ENCODE assay signal across 8 cellular contexts in the genomic region with DNA sequence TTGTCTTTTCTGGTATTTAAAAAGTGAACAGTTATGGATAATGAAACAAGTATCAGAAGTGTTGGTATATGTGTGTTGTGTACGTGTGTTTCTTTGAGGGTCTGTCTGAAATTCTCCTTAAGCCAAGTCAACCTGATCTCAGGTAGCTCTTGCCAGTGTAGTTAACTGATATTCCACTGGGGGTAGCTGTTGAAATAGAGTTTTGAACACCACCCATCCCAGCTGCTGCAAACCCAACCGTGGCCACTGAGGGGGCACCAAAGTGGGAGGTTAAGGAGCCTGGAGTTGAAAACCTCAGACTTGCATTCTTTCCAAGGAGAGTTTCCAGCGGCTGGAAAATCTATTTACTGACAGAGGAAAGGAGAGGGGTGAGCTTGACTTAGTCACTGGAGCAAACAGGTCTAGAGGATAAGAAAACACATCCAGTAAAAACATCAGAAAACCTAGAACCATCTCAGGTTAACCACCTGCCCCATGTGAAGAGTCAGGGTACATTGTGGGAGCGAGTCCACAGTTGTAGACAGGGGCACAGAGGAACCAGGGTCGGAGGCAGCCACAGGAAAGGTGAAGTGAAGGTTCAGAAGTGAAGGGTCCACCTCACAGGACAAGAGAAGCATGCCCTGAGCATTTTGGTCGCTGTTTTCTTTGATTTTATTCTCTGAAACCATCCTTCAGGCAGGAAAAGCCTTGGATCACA. TPM values are rescaled to one million over a fixed set of nuclear protein-coding genes. Genes with fewer than 3 reads are reported as not detected.
DNase-seq lines count a peak whose midpoint lies in the region; ATAC-seq lines count a peak whose summit lies in the region.

No MANE protein-coding gene starts in this region.

- DNase-seq in EH (ENCODE audit: low read depth): peak; percentile 26
- peak; percentile 77 for DNase-seq in NCI-H69 (lab: John Stamatoyannopoulos, UW)
- DNase-seq in activated naive CD4-positive, alpha-beta T cell treated with anti-CD3 and anti-CD28 coated beads, Interleukin-2, amount 50 U/mL, for 72 hours (ENCODE audit: low spot score in 2 of 2): peak in 1 of 2 donors; percentile 28
- peak; percentile 66 for DNase-seq in kidney tubule cell (ENCODE audit: low spot score)
- no peak for DNase-seq in NCI-H2029 (lab: John Stamatoyannopoulos, UW)
- no peak for DNase-seq in Ammon's horn (ENCODE audit: low spot score)

- H3K36me3 Mint-ChIP-seq in activated naive CD4-positive, alpha-beta T cell treated with anti-CD3 and anti-CD28 coated beads, Interleukin-2, amount 50 U/mL, for 72 hours: no peaks in the 10 kb centered on the region

- ATAC-seq in GM19395 (IDR thresholded peaks at IDR 0.05; ENCODE audit: unreplicated experiment): peak; percentile 97
- peak; percentile 96 for ATAC-seq in HG03439 (IDR thresholded peaks at IDR 0.05; ENCODE audit: unreplicated experiment)
- peak; percentile 61 to 88 for ATAC-seq in activated naive CD4-positive, alpha-beta T cell treated with anti-CD3 and anti-CD28 coated beads, Interleukin-2, amount 50 U/mL, for 72 hours

- H3K27ac Mint-ChIP-seq in activated naive CD4-positive, alpha-beta T cell treated with anti-CD3 and anti-CD28 coated beads, Interleukin-2, amount 50 U/mL, for 72 hours: peak overlapping the region in 1 of 2 donors; percentile 63

- H3K9me3 Mint-ChIP-seq in activated naive CD4-positive, alpha-beta T cell treated with anti-CD3 and anti-CD28 coated beads, Interleukin-2, amount 50 U/mL, for 72 hours: no peaks in the 10 kb centered on the region

RNA-seq across cellular contexts. Expression of a gene that starts 8.8 kb away (rescaled TPM):
- total RNA-seq in activated naive CD4-positive, alpha-beta T cell treated with anti-CD3 and anti-CD28 coated beads, Interleukin-2, amount 50 U/mL, for 72 hours: 10 to 100 TPM; 34.8 to 36.4 TPM

Comparison
In these comparisons a context has a peak if more than half of its experiments do, and no peak if none do; other contexts are left out.
1. DNase-seq: peak in EH (single experiment), NCI-H69 (single experiment) and kidney tubule cell (single experiment); none in NCI-H2029 (single experiment) and Ammon's horn (single experiment).
2. Peak in every context shown above with its lines, with median percentiles within 50 percentile points of each other: ATAC-seq.